In genomic region chr10:29649561-29650551, GRCh38 we compare ENCODE assay signal across 16 cellular contexts. TPM values are rescaled to one million over a fixed set of nuclear protein-coding genes. Genes with fewer than 3 reads are reported as not detected.
A peak's percentile ranks its signal among the peaks of the same experiment; 100 is the strongest.
DNase-seq lines count a peak whose midpoint lies in the region; ATAC-seq and TF ChIP-seq lines count a peak whose summit lies in the region.
"Had no signal": no experiment of that assay in that cellular context is flagged by ENCODE, and none has a peak within 500 bp of the region (broad histone marks: within the 10 kb centered on the region; RNA-seq: fewer than 3 reads in every experiment).

No MANE protein-coding gene starts in this region.

- H3K27me3 ChIP-seq in ascending aorta = no peaks in the 10 kb centered on the region
- no peaks in the 10 kb centered on the region for H3K27me3 ChIP-seq in gastroesophageal sphincter
- H3K27me3 ChIP-seq in suprapubic skin = no peaks in the 10 kb centered on the region
- no peaks in the 10 kb centered on the region for H3K27me3 ChIP-seq in testis
- H3K27me3 ChIP-seq: cardiac muscle cell had no signal

- H3K4me1 ChIP-seq in HEK293 (ENCODE audit: control insufficient read depth, insufficient read depth, low read length) = peaks cover 37% of the 10 kb centered on the region
- peaks cover 10 to 34% of the 10 kb centered on the region in 2 donors for H3K4me1 ChIP-seq in ascending aorta
- H3K4me1 ChIP-seq in gastroesophageal sphincter = peaks cover 19 to 65% (median 21%) of the 10 kb centered on the region in 3 donors
- peaks cover 34% of the 10 kb centered on the region for H3K4me1 ChIP-seq in suprapubic skin
- peaks cover 38% of the 10 kb centered on the region for H3K4me1 ChIP-seq in testis

- TF ChIP-seq POLR2A in gastroesophageal sphincter (IDR thresholded peaks at IDR 0.05) = no peak
- TF ChIP-seq POLR2A in suprapubic skin (IDR thresholded peaks at IDR 0.05) = no peak
- no peak for TF ChIP-seq POLR2A in testis (IDR thresholded peaks at IDR 0.05)

- no peaks in the 10 kb centered on the region for H3K9me3 ChIP-seq in HEK293 (ENCODE audit: control insufficient read depth, insufficient read depth, low read depth, low read length)
- no peaks in the 10 kb centered on the region for H3K9me3 ChIP-seq in ascending aorta
- H3K9me3 ChIP-seq in gastroesophageal sphincter = no peaks in the 10 kb centered on the region
- no peaks in the 10 kb centered on the region for H3K9me3 ChIP-seq in suprapubic skin
- H3K9me3 ChIP-seq in testis = no peaks in the 10 kb centered on the region
- H3K9me3 ChIP-seq: mucosa of descending colon had no signal

- CTCF ChIA-PET in HEK293 (lab: Yijun Ruan, JAX) = no interaction called here

- intact Hi-C loops in ascending aorta (cut with DNase I) = loop anchor here (5.0 kb wide), 1 partner anchor 48 kb away; no protein-coding TSS in a partner anchor
- intact Hi-C loops in testis (cut with DNase I; ENCODE audit: low total_unique reads) = no loop called here

- no peak for TF ChIP-seq CTCF in HEK293 (tag by site-specific recombination; IDR thresholded peaks at IDR 0.05)
- TF ChIP-seq CTCF in ascending aorta (IDR thresholded peaks at IDR 0.05) = no peak
- TF ChIP-seq CTCF in gastroesophageal sphincter (IDR thresholded peaks at IDR 0.05) = no peak
- no peak for TF ChIP-seq CTCF in suprapubic skin (IDR thresholded peaks at IDR 0.05)
- TF ChIP-seq CTCF in testis (IDR thresholded peaks at IDR 0.05) = no peak

- ATAC-seq in gastroesophageal sphincter (no peak), GM21576 (IDR thresholded peaks at IDR 0.05; ENCODE audit: unreplicated experiment) (no peak), GM19455 (IDR thresholded peaks at IDR 0.05; ENCODE audit: unreplicated experiment) (no peak)
- ATAC-seq: activated CD8-positive, alpha-beta T cell treated with anti-CD3 and anti-CD28 coated beads for 36 hours; right cardiac atrium had no signal

- no peak for DNase-seq in ascending aorta (ENCODE audit: low spot score in 2 of 2)
- DNase-seq in suprapubic skin (ENCODE audit: low spot score in 2 of 2) = no peak
- no peak for DNase-seq in testis
- DNase-seq: activated CD8-positive, alpha-beta T cell treated with anti-CD3 and anti-CD28 coated beads for 36 hours; activated effector memory CD4-positive, alpha-beta T cell treated with anti-CD3 and anti-CD28 coated beads, Interleukin-2, amount 50 U/mL, for 16 hours; NCI-H187; NCI-H774; right cardiac atrium; Right ventricle myocardium superior; substantia nigra had no signal

- H3K36me3 ChIP-seq in HEK293 (ENCODE audit: control insufficient read depth in 2 of 2, insufficient read depth in 1 of 2, low read length in 2 of 2) = no peaks in the 10 kb centered on the region
- H3K36me3 ChIP-seq in ascending aorta = peaks cover 0 to 2% of the 10 kb centered on the region in 2 donors
- H3K36me3 ChIP-seq in gastroesophageal sphincter = peaks cover 0 to 5% of the 10 kb centered on the region in 2 donors
- peaks cover 1% of the 10 kb centered on the region for H3K36me3 ChIP-seq in suprapubic skin
- no peaks in the 10 kb centered on the region for H3K36me3 ChIP-seq in testis (ENCODE audit: low read depth, missing control alignments)

- POLR2A ChIA-PET in HEK293 (lab: Yijun Ruan, JAX) = interaction anchor here (1.3 kb wide), 1 partner anchor 39 kb away, joined by 5 read pairs; no protein-coding TSS in a partner anchor

- no peak overlapping the region for H3K27ac ChIP-seq in HEK293 (ENCODE audit: extremely low read depth, low read depth, low read length)
- peak overlapping the region; percentile 15 to 76 for H3K27ac ChIP-seq in ascending aorta
- H3K27ac ChIP-seq in gastroesophageal sphincter = peak overlapping the region; percentile 53 to 81 (median 74)
- H3K27ac ChIP-seq in suprapubic skin = peak overlapping the region; percentile 24
- H3K27ac ChIP-seq in testis = peak overlapping the region in 1 of 2 donors; percentile 88

- TF ChIP-seq EP300 in gastroesophageal sphincter (IDR thresholded peaks at IDR 0.05) (no peak), suprapubic skin (IDR thresholded peaks at IDR 0.05) (no peak)

- WGBS in gastroesophageal sphincter (ENCODE audit: low coverage in 1 of 2), 2 donors = 80 to 84% methylated on average over 7 of the region's 7 CpGs
- WGBS in suprapubic skin = 85% methylated on average over 7 of the region's 7 CpGs
- 66% methylated on average over 7 of the region's 7 CpGs for WGBS in testis, 2 donors

- H3K4me3 ChIP-seq in HEK293 (ENCODE audit: low read depth, low read length) = no peak overlapping the region
- H3K4me3 ChIP-seq in ascending aorta = no peak overlapping the region
- H3K4me3 ChIP-seq in gastroesophageal sphincter = no peak overlapping the region
- H3K4me3 ChIP-seq in suprapubic skin = no peak overlapping the region
- H3K4me3 ChIP-seq in testis = no peak overlapping the region
- H3K4me3 ChIP-seq: cardiac muscle cell, mucosa of descending colon had no signal

TF ChIP-seq in HEK293, 187 proteins besides CTCF, POLR2A, EP300 and RAD21:
- TF ChIP-seq TRIM28 (IDR thresholded peaks at IDR 0.05; ENCODE audit: borderline replicate concordance, low read length) (peak; percentile 60; the same call in 1 of the 2 replicates), SETDB1 (IDR thresholded peaks at IDR 0.05; ENCODE audit: insufficient read length, low read length) (peak; percentile 84), ZFP41 (tag by site-specific recombination; IDR thresholded peaks at IDR 0.05; ENCODE audit: borderline replicate concordance) (no peak), FEZF1 (tag by site-specific recombination; IDR thresholded peaks at IDR 0.05) (peak; percentile 10; the same call in 1 of the 2 replicates)

RNA-seq across cellular contexts. Expression of gene SVIL, which starts 15.1 kb away (rescaled TPM):
- 94.7 TPM for total RNA-seq in ascending aorta
- 1,000 to 10,000 TPM in 2 of 4 donors, 100 to 1,000 TPM in 2; 585 to 1,262 (median 942) TPM for total RNA-seq in gastroesophageal sphincter
- 100 to 1,000 TPM in 1 of 4 donors, 10 to 100 TPM in 3; 52.9 to 129 (median 72.1) TPM for total RNA-seq in suprapubic skin
- 10 to 100 TPM; 63.1 to 67.6 TPM for total RNA-seq in testis
- 44.7 TPM for polyA plus RNA-seq in testis (ENCODE audit: insufficient read depth, low read depth, low replicate concordance)
